30 cellular contexts compared by ENCODE assay signal in the genomic region with DNA sequence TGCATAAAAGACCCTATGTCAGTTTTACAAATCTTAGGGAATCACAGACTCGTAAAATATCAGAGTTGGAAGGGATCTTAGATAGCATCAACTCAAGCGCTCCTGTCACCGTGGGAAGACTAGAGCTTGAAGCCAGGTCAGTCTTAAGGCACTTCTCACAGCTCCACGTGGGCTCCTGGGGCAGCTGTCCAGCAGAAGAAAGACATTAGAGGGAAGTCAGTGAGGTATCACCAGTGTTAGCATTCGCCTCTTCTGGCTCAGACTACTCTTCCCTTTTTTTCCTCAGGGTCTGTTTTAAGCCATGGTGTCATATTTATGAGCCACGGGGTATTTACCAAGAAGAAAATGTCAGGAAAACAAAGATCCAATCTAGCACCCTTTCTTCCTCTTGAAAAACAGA.
"Had no signal": no experiment of that assay in that cellular context is flagged by ENCODE, and none has a peak within 500 bp of the region (broad histone marks: within the 10 kb centered on the region; RNA-seq: fewer than 3 reads in every experiment).

No MANE protein-coding gene starts in this region.

- DNase-seq: activated CD4-positive, alpha-beta T cell treated with anti-CD3 and anti-CD28 coated beads for 1 hour; activated CD4-positive, alpha-beta T cell treated with anti-CD3 and anti-CD28 coated beads for 4 hours; activated CD4-positive, alpha-beta T cell treated with anti-CD3 and anti-CD28 coated beads, Interleukin-2, amount 10 ng/mL, durations not matched to agents 7 days and 5 days; activated CD4-positive, alpha-beta T cell treated with anti-CD3 and anti-CD28 coated beads, Interleukin-2, amount 50 U/mL, for 4 hours; activated CD8-positive, alpha-beta memory T cell treated with anti-CD3 and anti-CD28 coated beads for 24 hours; activated CD8-positive, alpha-beta T cell treated with anti-CD3 and anti-CD28 coated beads for 36 hours; activated effector memory CD4-positive, alpha-beta T cell treated with Interleukin-2 at 50 U/mL for 16 hours; activated gamma-delta T cell treated with Interleukin-2 at 50 U/mL for 16 hours; activated naive CD4-positive, alpha-beta T cell treated with anti-CD3 and anti-CD28 coated beads, Interleukin-2, amount 50 U/mL, for 16 hours; activated naive CD4-positive, alpha-beta T cell treated with Interleukin-2 at 50 U/mL for 16 hours; activated T-cell treated with anti-CD3 and anti-CD28 coated beads, Interleukin-2, amount 50 U/mL, for 4 hours; amniotic stem cell; anterior cingulate cortex; brain microvascular endothelial cell; effector memory CD4-positive, alpha-beta T cell; endodermal cell; foreskin keratinocyte; gastrocnemius medialis; heart right ventricle; T-helper 2 cell had no signal

- FAIRE-seq: astrocyte, bronchial epithelial cell had no signal

- H3K36me3 ChIP-seq: brain microvascular endothelial cell, gastrocnemius medialis, heart right ventricle had no signal

- H3K36me3 Mint-ChIP-seq: activated naive CD8-positive, alpha-beta T cell; WTC11 had no signal

- H3K4me1 ChIP-seq: foreskin keratinocyte, gastrocnemius medialis, heart right ventricle had no signal

- ATAC-seq: activated CD8-positive, alpha-beta T cell treated with anti-CD3 and anti-CD28 coated beads for 36 hours; activated T-cell treated with anti-CD3 and anti-CD28 coated beads, Interleukin-2, amount 50 U/mL, for 4 hours; activated T-helper 17 cell treated with anti-CD3 and anti-CD28 coated beads, Interleukin-2, amount 50 U/mL, for 72 hours; esophagus mucosa; foreskin keratinocyte; gastrocnemius medialis; heart right ventricle; WTC11 had no signal

- H3K4me1 Mint-ChIP-seq: activated CD4-positive, alpha-beta T cell treated with anti-CD3 and anti-CD28 coated beads, Interleukin-2, amount 10 ng/mL, durations not matched to agents 7 days and 5 days; activated T-helper 17 cell treated with anti-CD3 and anti-CD28 coated beads, Interleukin-2, amount 50 U/mL, for 72 hours; central memory CD8-positive, alpha-beta T cell; endodermal cell; WTC11 had no signal

- H3K27me3 Mint-ChIP-seq: activated CD4-positive, alpha-beta T cell treated with anti-CD3 and anti-CD28 coated beads, Interleukin-2, amount 10 ng/mL, durations not matched to agents 7 days and 5 days; activated naive CD8-positive, alpha-beta T cell; dendritic cell treated with granulocyte-macrophage colony-stimulating factor and Interleukin-4, amounts not matched to agents 40 ng/mL and 50 ng/mL, for 4 days had no signal

- H3K9me3 Mint-ChIP-seq: activated CD4-positive, alpha-beta T cell treated with anti-CD3 and anti-CD28 coated beads, Interleukin-2, amount 10 ng/mL, durations not matched to agents 7 days and 5 days; activated CD8-positive, alpha-beta T cell treated with anti-CD3 and anti-CD28 coated beads for 36 hours; central memory CD8-positive, alpha-beta T cell; endodermal cell had no signal

- H3K27ac ChIP-seq: brain microvascular endothelial cell, coronary artery, dorsolateral prefrontal cortex, foreskin keratinocyte, gastrocnemius medialis, heart right ventricle had no signal

- H3K4me3 Mint-ChIP-seq: activated CD4-positive, alpha-beta T cell treated with anti-CD3 and anti-CD28 coated beads, Interleukin-2, amount 10 ng/mL, durations not matched to agents 7 days and 5 days; activated CD8-positive, alpha-beta T cell treated with anti-CD3 and anti-CD28 coated beads for 36 hours; activated naive CD8-positive, alpha-beta T cell; activated T-cell treated with anti-CD3 and anti-CD28 coated beads, Interleukin-2, amount 50 U/mL, for 4 hours; activated T-helper 17 cell treated with anti-CD3 and anti-CD28 coated beads, Interleukin-2, amount 50 U/mL, for 72 hours; central memory CD8-positive, alpha-beta T cell; dendritic cell treated with granulocyte-macrophage colony-stimulating factor and Interleukin-4, amounts not matched to agents 40 ng/mL and 50 ng/mL, for 4 days; endodermal cell; WTC11 had no signal

- H3K9me3 ChIP-seq: gastrocnemius medialis, heart right ventricle had no signal

- H3K27ac Mint-ChIP-seq: activated CD4-positive, alpha-beta T cell treated with anti-CD3 and anti-CD28 coated beads, Interleukin-2, amount 10 ng/mL, durations not matched to agents 7 days and 5 days; activated CD8-positive, alpha-beta T cell treated with anti-CD3 and anti-CD28 coated beads for 36 hours; activated naive CD8-positive, alpha-beta T cell; activated T-helper 17 cell treated with anti-CD3 and anti-CD28 coated beads, Interleukin-2, amount 50 U/mL, for 72 hours; dendritic cell treated with granulocyte-macrophage colony-stimulating factor and Interleukin-4, amounts not matched to agents 40 ng/mL and 50 ng/mL, for 4 days; endodermal cell; WTC11 had no signal

- H3K27me3 ChIP-seq: brain microvascular endothelial cell, foreskin keratinocyte, gastrocnemius medialis had no signal

- H3K4me3 ChIP-seq: coronary artery, dorsolateral prefrontal cortex, gastrocnemius medialis, heart right ventricle had no signal
